In the genomic region with DNA sequence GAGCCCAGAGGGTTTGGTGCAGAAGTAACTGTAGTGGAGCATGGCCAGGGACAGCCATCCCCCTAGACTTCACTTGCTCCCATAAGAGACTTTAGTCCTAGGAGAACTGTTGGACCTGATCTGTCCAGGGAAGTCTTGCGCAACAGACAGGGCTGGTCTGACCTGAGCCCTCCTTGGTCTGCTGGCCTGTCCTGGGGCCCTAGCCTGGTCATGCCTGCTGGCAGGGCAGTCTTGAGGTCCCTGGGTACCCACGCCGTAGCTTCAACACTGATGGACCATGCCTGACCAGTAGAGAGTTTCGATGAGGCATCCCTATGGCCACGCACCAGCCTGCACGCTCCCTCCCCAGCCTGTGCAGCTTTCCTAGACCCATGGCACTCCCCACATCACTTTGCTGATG, we compare ENCODE assay signal across 18 cellular contexts.
"Had no signal": no experiment of that assay in that cellular context is flagged by ENCODE, and none has a peak within 500 bp of the region (broad histone marks: within the 10 kb centered on the region; RNA-seq: fewer than 3 reads in every experiment).

No MANE protein-coding gene starts in this region.

- H3K4me1 ChIP-seq: sigmoid colon, stomach, vagina had no signal

- H3K36me3 ChIP-seq: neutrophil had no signal

- H3K27ac Mint-ChIP-seq: nephron, type B pancreatic cell had no signal

- DNase-seq: effector CD4-positive, alpha-beta T cell; islet precursor cell; left ventricle myocardium inferior; mesenchymal stem cell; naive B cell; sigmoid colon; stimulated activated CD4-positive, alpha-beta T cell treated with anti-CD3 and anti-CD28 coated beads, Interleukin-12 subunit alpha, Interleukin-12 subunit beta, amount 100 ng/mL, for 4 hours; stimulated activated naive CD4-positive, alpha-beta T cell; stomach; substantia nigra had no signal

- H3K4me1 Mint-ChIP-seq: naive B cell, nephron had no signal

- H3K4me3 Mint-ChIP-seq: nephron, type B pancreatic cell had no signal

- H3K4me3 ChIP-seq: coronary artery, left ventricle myocardium inferior, lung, sigmoid colon, skin epidermis, stomach, thoracic aorta, vagina had no signal

- H3K27ac ChIP-seq: coronary artery, left ventricle myocardium inferior, neutrophil, sigmoid colon, skin epidermis, stomach, thoracic aorta, vagina had no signal

- H3K27me3 Mint-ChIP-seq: naive B cell, type B pancreatic cell had no signal

- H3K27me3 ChIP-seq: neutrophil, sigmoid colon, stomach, vagina had no signal
